Comparison of ENCODE assay signal across 16 cellular contexts in the genomic region with DNA sequence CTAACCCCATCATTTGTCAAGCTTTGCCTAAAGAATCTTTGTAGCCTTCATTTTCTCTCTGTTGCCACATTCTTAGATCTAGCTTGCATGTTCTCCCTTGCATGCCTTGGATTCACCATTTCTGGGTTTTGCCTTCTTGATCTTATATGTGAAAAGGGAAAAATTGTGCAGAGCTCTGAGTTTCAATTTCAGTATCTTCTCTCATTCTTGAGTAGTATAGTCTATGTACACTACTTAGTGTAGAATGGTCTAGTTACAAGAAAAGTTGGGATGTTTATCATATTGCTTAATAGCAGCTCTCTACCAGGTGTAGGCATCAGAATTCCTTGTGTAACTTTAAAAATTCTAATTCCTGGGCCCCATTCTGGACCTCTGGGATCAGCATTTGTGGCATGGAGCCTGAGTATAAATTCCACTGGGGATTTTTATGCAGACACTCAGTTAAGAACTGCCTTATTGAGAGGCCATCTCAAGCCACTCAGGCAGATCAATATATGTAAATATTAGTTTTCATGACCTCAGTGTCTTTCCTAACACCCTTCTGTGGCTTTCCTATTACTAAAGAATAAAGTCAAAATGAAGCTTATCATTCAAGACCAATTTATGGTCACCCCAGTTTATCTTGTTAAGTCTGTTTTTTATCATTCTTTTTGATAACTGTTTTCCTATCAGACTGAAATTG.
A peak's percentile ranks its signal among the peaks of the same experiment; 100 is the strongest.
DNase-seq lines count a peak whose midpoint lies in the region; ATAC-seq and TF ChIP-seq lines count a peak whose summit lies in the region.
"Had no signal": no experiment of that assay in that cellular context is flagged by ENCODE, and none has a peak within 500 bp of the region (broad histone marks: within the 10 kb centered on the region; RNA-seq: fewer than 3 reads in every experiment).

No MANE protein-coding gene starts in this region.

- ATAC-seq in GM18505 (IDR thresholded peaks at IDR 0.05; ENCODE audit: unreplicated experiment) (peak; percentile 55), GM19467 (IDR thresholded peaks at IDR 0.05; ENCODE audit: unreplicated experiment) (peak; percentile 62), HG02885 (IDR thresholded peaks at IDR 0.05; ENCODE audit: poor library complexity, unreplicated experiment) (peak; percentile 64)
- ATAC-seq: left colon had no signal

- peak; percentile 9 for DNase-seq in HuH-7.5 (ENCODE audit: low spot score)
- no peak for DNase-seq in SIG-M5 (lab: John Stamatoyannopoulos, UW)
- DNase-seq in cerebellar cortex (ENCODE audit: low spot score), result no peak
- no peak for DNase-seq in pons (ENCODE audit: low spot score)
- no peak for DNase-seq in GOT3 (lab: John Stamatoyannopoulos, UW)
- DNase-seq: activated CD4-positive, alpha-beta T cell treated with anti-CD3 and anti-CD28 coated beads for 1 hour; activated naive CD4-positive, alpha-beta T cell; cortex of kidney; foreskin fibroblast; H7; Kasumi-1; left colon; NCI-H446 had no signal

- TF ChIP-seq POLR2A in GM18505 (IDR thresholded peaks at IDR 0.05; ENCODE audit: borderline replicate concordance, extremely low read depth, insufficient read depth, insufficient read length), result no peak
